ENCODE assay signal across 9 cellular contexts in genomic region chr5:17189381-17190036, GRCh38. TPM values are rescaled to one million over a fixed set of nuclear protein-coding genes. Genes with fewer than 3 reads are reported as not detected.
DNase-seq lines count a peak whose midpoint lies in the region; TF ChIP-seq lines count a peak whose summit lies in the region.
"Had no signal": no experiment of that assay in that cellular context is flagged by ENCODE, and none has a peak within 500 bp of the region (broad histone marks: within the 10 kb centered on the region; RNA-seq: fewer than 3 reads in every experiment).

No MANE protein-coding gene starts in this region.

- H3K4me1 ChIP-seq in adipocyte (ENCODE audit: control insufficient read depth, insufficient read depth, low read length), result peaks cover 57% of the 10 kb centered on the region
- peaks cover 26% of the 10 kb centered on the region for H3K4me1 ChIP-seq in smooth muscle cell (ENCODE audit: low read depth)

- H3K36me3 ChIP-seq in adipocyte (ENCODE audit: control insufficient read depth, insufficient read depth, low read length, severe bottlenecking), result no peaks in the 10 kb centered on the region
- H3K36me3 ChIP-seq in smooth muscle cell (ENCODE audit: low read depth), result no peaks in the 10 kb centered on the region

- 20% methylated on average over 13 of the region's 13 CpGs for WGBS in smooth muscle cell (ENCODE audit: low lambda C conversion rate)

- no peaks in the 10 kb centered on the region for H4K20me1 ChIP-seq in smooth muscle cell (ENCODE audit: low read depth)

- H2AFZ ChIP-seq in smooth muscle cell (ENCODE audit: low read depth), result no peak overlapping the region

- in situ Hi-C loops in G401 (cut with HindIII; ENCODE audit: low sequenced_read_pairs), result no loop called here

- peak; percentile 53 for DNase-seq in G401 (ENCODE audit: low spot score)
- peak; percentile 73 for DNase-seq in HCEC 1CT
- peak; percentile 76 for DNase-seq in NCI-H1092 treated with DMSO at 0.1 percent for 48 hours (lab: John Stamatoyannopoulos, UW)
- DNase-seq in SKM-1 (lab: John Stamatoyannopoulos, UW; ENCODE audit: unreplicated experiment), result peak; percentile 87
- DNase-seq in adipocyte (ENCODE audit: low read depth), result peak; percentile 93
- DNase-seq in hippocampal formation (lab: John Stamatoyannopoulos, UW), result peak; percentile 41 to 51
- DNase-seq in smooth muscle cell (lab: John Stamatoyannopoulos, UW; ENCODE audit: unreplicated experiment), result peak; percentile 50
- DNase-seq in GOT3 (lab: John Stamatoyannopoulos, UW), result no peak

- no peaks in the 10 kb centered on the region for H3K79me2 ChIP-seq in smooth muscle cell (ENCODE audit: low read depth)

- peak; percentile 98 for TF ChIP-seq CTCF in smooth muscle cell (IDR thresholded peaks at IDR 0.05; ENCODE audit: borderline replicate concordance, insufficient read depth, poor library complexity, severe bottlenecking)

- no peaks in the 10 kb centered on the region for H3K9me3 ChIP-seq in adipocyte (ENCODE audit: control insufficient read depth, low read length)
- no peaks in the 10 kb centered on the region for H3K9me3 ChIP-seq in smooth muscle cell (replicated peaks; ENCODE audit: low read depth)

- no peak overlapping the region for H3K4me3 ChIP-seq in adipocyte (ENCODE audit: low read length)
- H3K4me3 ChIP-seq in smooth muscle cell, result no peak overlapping the region

- H3K9ac ChIP-seq in adipocyte (ENCODE audit: low read length), result peak overlapping the region; percentile 25
- H3K9ac ChIP-seq in smooth muscle cell (ENCODE audit: low read depth), result peak overlapping the region; percentile 3

- peak overlapping the region; percentile 69 for H3K4me2 ChIP-seq in smooth muscle cell

- H3F3A ChIP-seq in smooth muscle cell (ENCODE audit: low read depth), result peaks cover 30% of the 10 kb centered on the region

- peak overlapping the region; percentile 98 for H3K27ac ChIP-seq in smooth muscle cell (ENCODE audit: low read depth)
- H3K27ac ChIP-seq: epithelial cell of prostate had no signal

- H3K27me3 ChIP-seq in adipocyte (replicated peaks; ENCODE audit: control insufficient read depth, insufficient read depth, low read length), result no peaks in the 10 kb centered on the region
- H3K27me3 ChIP-seq in smooth muscle cell (ENCODE audit: low read depth), result no peaks in the 10 kb centered on the region

RNA-seq across cellular contexts. Expression of gene BASP1, which starts 27.9 kb away (rescaled TPM):
- not detected in 2 replicates for total RNA-seq in G401 (2014; rRNA removed; shearing (Covaris generic))
- total RNA-seq in smooth muscle cell, result 194 and 196 TPM in 2 replicates
- polyA plus RNA-seq in smooth muscle cell, result 292 and 304 TPM in 2 replicates

Comparison
In these comparisons a context has a peak if more than half of its experiments do, and no peak if none do; other contexts are left out.
1. RNA of gene BASP1, which starts 27.9 kb away (total RNA-seq): 194 to 196 TPM in smooth muscle cell; not detected in G401; every median in the first group is over 100 times any median in the second.